1 cellular context compared by ENCODE assay signal in the genomic region with DNA sequence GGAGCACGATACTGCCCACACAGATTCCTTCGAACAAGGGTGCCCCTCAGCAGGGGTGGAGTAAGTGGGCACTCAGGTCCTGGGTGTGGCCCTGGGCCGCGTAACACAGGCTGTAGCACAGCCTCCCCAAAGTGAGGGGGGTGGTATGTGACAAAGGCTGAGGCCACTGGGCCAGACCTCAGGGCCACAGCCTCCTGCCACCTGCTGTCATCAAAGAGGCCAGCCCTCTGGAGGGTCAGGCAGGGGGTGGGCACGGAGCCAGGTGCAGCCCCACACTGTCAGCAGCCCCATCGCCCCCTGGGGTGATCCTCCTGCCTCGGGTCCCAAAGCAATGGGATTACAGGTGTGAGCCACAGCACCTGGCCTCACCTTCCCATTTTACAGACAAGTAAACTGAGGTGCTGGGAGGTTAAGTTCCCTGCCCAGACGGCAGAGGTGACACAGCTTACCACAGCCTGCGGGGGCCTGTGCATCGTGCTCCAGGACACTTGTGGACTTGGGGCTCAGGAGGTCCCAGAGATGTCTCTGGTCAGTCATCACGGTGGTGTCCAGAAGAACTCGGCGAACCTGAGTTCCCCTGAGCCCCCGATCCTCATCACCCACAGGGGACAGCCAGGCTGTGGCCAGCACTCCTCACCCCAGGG.
TF ChIP-seq lines count a peak whose summit lies in the region.

No MANE protein-coding gene starts in this region.

TF ChIP-seq in WTC11, 78 proteins besides CTCF, POLR2A, EP300 and RAD21 (continued from another document):
- TF ChIP-seq, protein P1, sequence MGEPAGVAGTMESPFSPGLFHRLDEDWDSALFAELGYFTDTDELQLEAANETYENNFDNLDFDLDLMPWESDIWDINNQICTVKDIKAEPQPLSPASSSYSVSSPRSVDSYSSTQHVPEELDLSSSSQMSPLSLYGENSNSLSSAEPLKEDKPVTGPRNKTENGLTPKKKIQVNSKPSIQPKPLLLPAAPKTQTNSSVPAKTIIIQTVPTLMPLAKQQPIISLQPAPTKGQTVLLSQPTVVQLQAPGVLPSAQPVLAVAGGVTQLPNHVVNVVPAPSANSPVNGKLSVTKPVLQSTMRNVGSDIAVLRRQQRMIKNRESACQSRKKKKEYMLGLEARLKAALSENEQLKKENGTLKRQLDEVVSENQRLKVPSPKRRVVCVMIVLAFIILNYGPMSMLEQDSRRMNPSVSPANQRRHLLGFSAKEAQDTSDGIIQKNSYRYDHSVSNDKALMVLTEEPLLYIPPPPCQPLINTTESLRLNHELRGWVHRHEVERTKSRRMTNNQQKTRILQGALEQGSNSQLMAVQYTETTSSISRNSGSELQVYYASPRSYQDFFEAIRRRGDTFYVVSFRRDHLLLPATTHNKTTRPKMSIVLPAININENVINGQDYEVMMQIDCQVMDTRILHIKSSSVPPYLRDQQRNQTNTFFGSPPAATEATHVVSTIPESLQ (CRISPR knock-in tag; IDR thresholded peaks at IDR 0.05): no peak
- TF ChIP-seq NFYB (CRISPR knock-in tag; conservative IDR thresholded peaks at IDR 0.05; ENCODE audit: low read depth) (no peak), TEAD4 (CRISPR knock-in tag; IDR thresholded peaks at IDR 0.05) (no peak), KAT7 (CRISPR knock-in tag; IDR thresholded peaks at IDR 0.05; ENCODE audit: borderline replicate concordance) (no peak), GTF2I (CRISPR knock-in tag; conservative IDR thresholded peaks at IDR 0.05) (no peak), NR3C1 (CRISPR knock-in tag; conservative IDR thresholded peaks at IDR 0.05; ENCODE audit: low read depth) (no peak), OVOL2 (CRISPR knock-in tag; IDR thresholded peaks at IDR 0.05; ENCODE audit: borderline replicate concordance) (no peak), FOXP1 (CRISPR knock-in tag; IDR thresholded peaks at IDR 0.05; ENCODE audit: borderline replicate concordance) (no peak), SOX15 (CRISPR knock-in tag; IDR thresholded peaks at IDR 0.05) (no peak), TEAD1 (CRISPR knock-in tag; IDR thresholded peaks at IDR 0.05) (no peak)
- TF ChIP-seq, protein P2, sequence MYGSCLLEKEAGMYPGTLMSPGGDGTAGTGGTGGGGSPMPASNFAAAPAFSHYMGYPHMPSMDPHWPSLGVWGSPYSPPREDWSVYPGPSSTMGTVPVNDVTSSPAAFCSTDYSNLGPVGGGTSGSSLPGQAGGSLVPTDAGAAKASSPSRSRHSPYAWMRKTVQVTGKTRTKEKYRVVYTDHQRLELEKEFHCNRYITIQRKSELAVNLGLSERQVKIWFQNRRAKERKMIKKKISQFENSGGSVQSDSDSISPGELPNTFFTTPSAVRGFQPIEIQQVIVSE (CRISPR knock-in tag; IDR thresholded peaks at IDR 0.05; ENCODE audit: borderline replicate concordance): no peak
